1 cellular context compared by ENCODE assay signal in genomic region chr12:24993756-24994155, GRCh38.
TF ChIP-seq lines count a peak whose summit lies in the region.

No MANE protein-coding gene starts in this region.

TF ChIP-seq in GM23338, 12 proteins besides CTCF, POLR2A, EP300 and RAD21:
- TF ChIP-seq ZNF331 (CRISPR knock-in tag; IDR thresholded peaks at IDR 0.05; ENCODE audit: low read depth) = no peak
